Comparison of ENCODE assay signal across 15 cellular contexts in genomic region chr3:58021962-58022361, GRCh38. TPM values are rescaled to one million over a fixed set of nuclear protein-coding genes. Genes with fewer than 3 reads are reported as not detected.
DNase-seq lines count a peak whose midpoint lies in the region; ATAC-seq and TF ChIP-seq lines count a peak whose summit lies in the region.
"Had no signal": no experiment of that assay in that cellular context is flagged by ENCODE, and none has a peak within 500 bp of the region (broad histone marks: within the 10 kb centered on the region; RNA-seq: fewer than 3 reads in every experiment).

No MANE protein-coding gene starts in this region.

- no peak for ATAC-seq in stimulated activated naive CD8-positive, alpha-beta T cell treated with anti-CD3 and anti-CD28 coated beads, Interleukin-15, Interleukin-2, amounts not matched to agents 100 U/mL and 50 U/mL, for 24 hours
- no peak for ATAC-seq in naive thymus-derived CD8-positive, alpha-beta T cell

- H3K27me3 Mint-ChIP-seq in stimulated activated naive CD8-positive, alpha-beta T cell treated with anti-CD3 and anti-CD28 coated beads, Interleukin-15, Interleukin-2, amounts not matched to agents 100 ng/mL and 50 ng/mL, for 24 hours = no peaks in the 10 kb centered on the region
- H3K27me3 Mint-ChIP-seq in naive thymus-derived CD8-positive, alpha-beta T cell = no peaks in the 10 kb centered on the region
- H3K27me3 Mint-ChIP-seq: activated B cell treated with CpG ODN at 0.5 μM for 24 hours had no signal

- TF ChIP-seq CTCF in colonic mucosa (IDR thresholded peaks at IDR 0.05) = no peak
- no peak for TF ChIP-seq CTCF in uterus (IDR thresholded peaks at IDR 0.05)
- TF ChIP-seq CTCF in ovary (IDR thresholded peaks at IDR 0.05) = no peak

- H3K9ac ChIP-seq in colonic mucosa (ENCODE audit: low read depth in 2 of 2, low read length in 2 of 2) = no peak overlapping the region
- H3K9ac ChIP-seq: neural progenitor cell, SK-N-SH had no signal

- H3K4me3 ChIP-seq in colonic mucosa (no peak overlapping the region), uterus (no peak overlapping the region), ovary (no peak overlapping the region)
- H3K4me3 ChIP-seq: coronary artery, neural progenitor cell had no signal

- H3K4me1 ChIP-seq in colonic mucosa = peaks cover 26% of the 10 kb centered on the region
- H3K4me1 ChIP-seq in uterus = peaks cover 0 to 25% of the 10 kb centered on the region in 2 donors
- H3K4me1 ChIP-seq in ovary (ENCODE audit: insufficient read depth) = peaks cover 26% of the 10 kb centered on the region

- H3K4me3 Mint-ChIP-seq in stimulated activated naive CD8-positive, alpha-beta T cell treated with anti-CD3 and anti-CD28 coated beads, Interleukin-15, Interleukin-2, amounts not matched to agents 100 ng/mL and 50 ng/mL, for 24 hours = no peak overlapping the region
- no peak overlapping the region for H3K4me3 Mint-ChIP-seq in naive thymus-derived CD8-positive, alpha-beta T cell
- H3K4me3 Mint-ChIP-seq: activated B cell treated with CpG ODN at 0.5 μM for 24 hours, neural progenitor cell had no signal

- 47 to 75% (median 68%) methylated on average over 5 of the region's 5 CpGs for WGBS in ovary, 3 donors

- H3K27me3 ChIP-seq in colonic mucosa = no peaks in the 10 kb centered on the region
- no peaks in the 10 kb centered on the region for H3K27me3 ChIP-seq in uterus
- H3K27me3 ChIP-seq in ovary = no peaks in the 10 kb centered on the region
- H3K27me3 ChIP-seq: neural progenitor cell had no signal

- H3K36me3 ChIP-seq in colonic mucosa (no peaks in the 10 kb centered on the region), uterus (no peaks in the 10 kb centered on the region), ovary (no peaks in the 10 kb centered on the region)
- H3K36me3 ChIP-seq: neural progenitor cell had no signal

- POLR2A ChIA-PET in naive thymus-derived CD8-positive, alpha-beta T cell (lab: Charles Lee) = interaction anchor here (0.7 kb wide), 1 partner anchor 27 kb away, joined by 5 read pairs; no protein-coding TSS in a partner anchor

- no peaks in the 10 kb centered on the region for H3K9me3 Mint-ChIP-seq in stimulated activated naive CD8-positive, alpha-beta T cell treated with anti-CD3 and anti-CD28 coated beads, Interleukin-15, Interleukin-2, amounts not matched to agents 100 ng/mL and 50 ng/mL, for 24 hours
- no peaks in the 10 kb centered on the region for H3K9me3 Mint-ChIP-seq in naive thymus-derived CD8-positive, alpha-beta T cell
- H3K9me3 Mint-ChIP-seq: activated B cell treated with CpG ODN at 0.5 μM for 24 hours, neural progenitor cell had no signal

- TF ChIP-seq POLR2A in uterus (IDR thresholded peaks at IDR 0.05) (no peak), ovary (IDR thresholded peaks at IDR 0.05) (no peak)

- no peaks in the 10 kb centered on the region for H3K36me3 Mint-ChIP-seq in stimulated activated naive CD8-positive, alpha-beta T cell treated with anti-CD3 and anti-CD28 coated beads, Interleukin-15, Interleukin-2, amounts not matched to agents 100 ng/mL and 50 ng/mL, for 24 hours (ENCODE audit: low read depth)
- peaks cover 0 to 1% (median 0%) of the 10 kb centered on the region in 3 donors for H3K36me3 Mint-ChIP-seq in naive thymus-derived CD8-positive, alpha-beta T cell
- H3K36me3 Mint-ChIP-seq: neural progenitor cell had no signal

- peak overlapping the region; percentile 16 for H3K27ac Mint-ChIP-seq in stimulated activated naive CD8-positive, alpha-beta T cell treated with anti-CD3 and anti-CD28 coated beads, Interleukin-15, Interleukin-2, amounts not matched to agents 100 ng/mL and 50 ng/mL, for 24 hours
- peak overlapping the region in 8 of 10 donors; percentile 34 to 82 (median 65) for H3K27ac Mint-ChIP-seq in naive thymus-derived CD8-positive, alpha-beta T cell
- H3K27ac Mint-ChIP-seq: activated B cell treated with CpG ODN at 0.5 μM for 24 hours, neural progenitor cell had no signal

- H3K9me3 ChIP-seq in colonic mucosa (no peaks in the 10 kb centered on the region), uterus (no peaks in the 10 kb centered on the region), ovary (no peaks in the 10 kb centered on the region)
- H3K9me3 ChIP-seq: SK-N-SH had no signal

- peaks cover 51% of the 10 kb centered on the region for H3K4me1 Mint-ChIP-seq in stimulated activated naive CD8-positive, alpha-beta T cell treated with anti-CD3 and anti-CD28 coated beads, Interleukin-15, Interleukin-2, amounts not matched to agents 100 ng/mL and 50 ng/mL, for 24 hours (ENCODE audit: low read depth)
- H3K4me1 Mint-ChIP-seq in naive thymus-derived CD8-positive, alpha-beta T cell = peaks cover 31 to 78% (median 57%) of the 10 kb centered on the region in 4 donors

- DNase-seq in stimulated activated naive CD8-positive, alpha-beta T cell treated with anti-CD3 and anti-CD28 coated beads, Interleukin-15, Interleukin-2, amounts not matched to agents 100 U/mL and 50 U/mL, for 24 hours = no peak
- DNase-seq in colonic mucosa = no peak
- DNase-seq in naive thymus-derived CD8-positive, alpha-beta T cell = no peak
- no peak for DNase-seq in uterus
- no peak for DNase-seq in NAMALWA (ENCODE audit: low spot score)
- no peak for DNase-seq in ovary
- no peak for DNase-seq in amygdala (lab: John Stamatoyannopoulos, UW)
- DNase-seq: activated B cell treated with CpG ODN at 0.5 μM for 24 hours; activated CD8-positive, alpha-beta memory T cell treated with anti-CD3 and anti-CD28 coated beads, Interleukin-2, amount 50 U/mL, for 4 hours; DMS 273 treated with DMSO at 0.1 percent for 48 hours; NCI-H1048; SK-N-SH had no signal

- intact Hi-C loops in colonic mucosa (cut with DNase I) (no loop called here), uterus (cut with DNase I; ENCODE audit: low total_unique reads) (no loop called here), ovary (cut with DNase I) (no loop called here)

- peak overlapping the region; percentile 67 for H3K27ac ChIP-seq in colonic mucosa
- H3K27ac ChIP-seq in uterus = peak overlapping the region; percentile 83 to 90
- no peak overlapping the region for H3K27ac ChIP-seq in ovary
- H3K27ac ChIP-seq: neural progenitor cell had no signal

- no peak for TF ChIP-seq EP300 in ovary (IDR thresholded peaks at IDR 0.05)

RNA-seq across cellular contexts. Expression of gene FLNB, which starts 13.7 kb away (rescaled TPM):
- 100 to 1,000 TPM; 246 to 362 TPM for total RNA-seq in colonic mucosa
- 10 to 100 TPM; 75.2 to 76.7 TPM for total RNA-seq in naive thymus-derived CD8-positive, alpha-beta T cell
- polyA plus RNA-seq in naive thymus-derived CD8-positive, alpha-beta T cell = 10 to 100 TPM; 11.8 to 32.2 (median 24.4) TPM
- 100 to 1,000 TPM in 3 of 4 donors, 10 to 100 TPM in 1; 52.4 to 283 (median 148) TPM for total RNA-seq in uterus
- 100 to 1,000 TPM in 5 of 7 donors, 10 to 100 TPM in 2; 51.9 to 141 (median 126) TPM for total RNA-seq in ovary
- 100 to 1,000 TPM in 1 of 2 donors, 10 to 100 TPM in 1; 78.6 to 190 TPM for polyA plus RNA-seq in ovary

Comparison
In these comparisons a context has a peak if more than half of its experiments do, and no peak if none do; other contexts are left out.
1. H3K27ac ChIP-seq: peak in colonic mucosa (single experiment) and uterus (2 of 2); none in ovary (0 of 2).